Comparison of ENCODE assay signal across 17 cellular contexts in genomic region chr4:55079451-55080173, GRCh38. TPM values are rescaled to one million over a fixed set of nuclear protein-coding genes. Genes with fewer than 3 reads are reported as not detected.
A peak's percentile ranks its signal among the peaks of the same experiment; 100 is the strongest.
DNase-seq lines count a peak whose midpoint lies in the region; ATAC-seq, FAIRE-seq and TF ChIP-seq lines count a peak whose summit lies in the region.
"Had no signal": no experiment of that assay in that cellular context is flagged by ENCODE, and none has a peak within 500 bp of the region (broad histone marks: within the 10 kb centered on the region; RNA-seq: fewer than 3 reads in every experiment).

No MANE protein-coding gene starts in this region.

- intact Hi-C loops in left cardiac atrium (cut with DNase I): no loop called here
- intact Hi-C loops in left colon (cut with DNase I, micrococcal nuclease): no loop called here

- peak; percentile 55 for FAIRE-seq in astrocyte (lab: Jason Lieb, UNC)

- no peaks in the 10 kb centered on the region for H3K27me3 ChIP-seq in astrocyte (ENCODE audit: insufficient read depth, low read length)
- H3K27me3 ChIP-seq in trophoblast cell (ENCODE audit: insufficient read depth, low read length): no peaks in the 10 kb centered on the region
- peaks cover 7% of the 10 kb centered on the region for H3K27me3 ChIP-seq in foreskin keratinocyte

- H4K91ac ChIP-seq in trophoblast cell (ENCODE audit: low read depth, low read length): no peak overlapping the region

- peak overlapping the region; percentile 70 for H3K9ac ChIP-seq in astrocyte (ENCODE audit: low read length)
- peak overlapping the region; percentile 54 for H3K9ac ChIP-seq in trophoblast cell (ENCODE audit: low read length)

- H3K36me3 Mint-ChIP-seq in astrocyte (ENCODE audit: low read depth, unreplicated experiment): peaks cover 1% of the 10 kb centered on the region

- no peak overlapping the region for H3K23ac ChIP-seq in trophoblast cell (ENCODE audit: low read length)

- ATAC-seq in left cardiac atrium (peak; percentile 27 to 61), GM21737 (IDR thresholded peaks at IDR 0.05; ENCODE audit: unreplicated experiment) (no peak), left colon (no peak), foreskin keratinocyte (no peak)
- ATAC-seq: mucosa of descending colon had no signal

- H3K27ac Mint-ChIP-seq in astrocyte (ENCODE audit: unreplicated experiment): peak overlapping the region; percentile 78

- no peaks in the 10 kb centered on the region for H3K9me3 Mint-ChIP-seq in astrocyte (ENCODE audit: unreplicated experiment)

- no peak overlapping the region for H4K8ac ChIP-seq in trophoblast cell (ENCODE audit: low read depth, low read length)

- DNase-seq in GM03348 (ENCODE audit: low spot score): peak; percentile 50
- DNase-seq in astrocyte (ENCODE audit: low read depth): no peak
- peak; percentile 36 for DNase-seq in left cardiac atrium
- DNase-seq in trophoblast cell: no peak
- no peak for DNase-seq in NCI-H2029 treated with DMSO at 0.1 percent for 48 hours (lab: John Stamatoyannopoulos, UW)
- DNase-seq in left colon: no peak
- no peak for DNase-seq in foreskin keratinocyte
- DNase-seq: activated gamma-delta T cell; BE2C; central memory CD4-positive, alpha-beta T cell; mucosa of descending colon; NCI-H748 treated with DMSO at 0.1 percent for 48 hours; posterior cingulate gyrus; SHP77 treated with DMSO at 0.1 percent for 48 hours; stimulated activated CD4-positive, alpha-beta T cell treated with anti-CD3 and anti-CD28 coated beads, Interleukin-1b, Interleukin-23, amount 100 ng/mL, for 48 hours had no signal

- peak overlapping the region; percentile 27 for H3K4me3 ChIP-seq in astrocyte (ENCODE audit: insufficient read depth, low read depth, low read length)
- H3K4me3 ChIP-seq in trophoblast cell (ENCODE audit: low read depth, low read length): no peak overlapping the region
- H3K4me3 ChIP-seq: mucosa of descending colon had no signal

- TF ChIP-seq CTCF in astrocyte (IDR thresholded peaks at IDR 0.05; ENCODE audit: insufficient read depth, low read depth, low read length): no peak
- no peak for TF ChIP-seq CTCF in foreskin keratinocyte (conservative IDR thresholded peaks at IDR 0.05)

- H3K79me1 ChIP-seq in trophoblast cell (ENCODE audit: low read length): peaks cover 5% of the 10 kb centered on the region

- H2BK12ac ChIP-seq in trophoblast cell (ENCODE audit: low read length): peak overlapping the region; percentile 45

- H3K4me1 Mint-ChIP-seq in astrocyte (ENCODE audit: low read depth, unreplicated experiment): peaks cover 45% of the 10 kb centered on the region

- H2AK5ac ChIP-seq in trophoblast cell (ENCODE audit: low read length): no peak overlapping the region

- no peak overlapping the region for H3K4ac ChIP-seq in trophoblast cell (ENCODE audit: low read depth, low read length)

- H3K4me3 Mint-ChIP-seq in astrocyte (ENCODE audit: unreplicated experiment): no peak overlapping the region

- no peaks in the 10 kb centered on the region for H3K9me3 ChIP-seq in astrocyte (ENCODE audit: insufficient read depth, low read depth, low read length)
- H3K9me3 ChIP-seq in trophoblast cell (ENCODE audit: insufficient read depth, low read depth, low read length): peaks cover 3% of the 10 kb centered on the region
- H3K9me3 ChIP-seq: BE2C, mucosa of descending colon had no signal

- WGBS in trophoblast cell (ENCODE audit: extremely low coverage, insufficient coverage, insufficient read length): no CpG with 5 or more reads among the region's 14 CpGs

- H3K4me1 ChIP-seq in astrocyte (ENCODE audit: insufficient read depth, low read length) (peaks cover 31% of the 10 kb centered on the region), trophoblast cell (ENCODE audit: control insufficient read depth in 1 of 2, insufficient read depth in 2 of 2, low read length in 2 of 2) (peaks cover 6 to 12% of the 10 kb centered on the region in 2 experiments), foreskin keratinocyte (no peaks in the 10 kb centered on the region)
- H3K4me1 ChIP-seq: BE2C had no signal

- H3K79me2 ChIP-seq in astrocyte (ENCODE audit: insufficient read depth, low read length) (no peaks in the 10 kb centered on the region), trophoblast cell (ENCODE audit: control insufficient read depth, insufficient read depth, low read length, poor library complexity) (no peaks in the 10 kb centered on the region)

- H4K12ac ChIP-seq in trophoblast cell (ENCODE audit: low read depth, low read length): no peak overlapping the region

- no peaks in the 10 kb centered on the region for H4K20me1 ChIP-seq in astrocyte (ENCODE audit: insufficient read depth, low read length)

- H3K27me3 Mint-ChIP-seq in astrocyte (ENCODE audit: low read depth, unreplicated experiment): no peaks in the 10 kb centered on the region

- peak overlapping the region; percentile 87 for H3K27ac ChIP-seq in astrocyte (ENCODE audit: low read depth, low read length)
- H3K27ac ChIP-seq in trophoblast cell (ENCODE audit: low read depth, low read length): no peak overlapping the region
- no peak overlapping the region for H3K27ac ChIP-seq in foreskin keratinocyte

- H2AFZ ChIP-seq in astrocyte (ENCODE audit: low read depth, low read length) (peak overlapping the region; percentile 62), trophoblast cell (ENCODE audit: insufficient read depth, low read length, poor library complexity) (no peak overlapping the region)

- H3K18ac ChIP-seq in trophoblast cell (ENCODE audit: low read length): no peak overlapping the region

- H2BK5ac ChIP-seq in trophoblast cell (ENCODE audit: low read depth, low read length, poor library complexity): no peak overlapping the region

- no peak overlapping the region for H2BK120ac ChIP-seq in trophoblast cell (ENCODE audit: insufficient read depth, low read length, poor library complexity)

- H3K4me2 ChIP-seq in astrocyte (ENCODE audit: low read length): peak overlapping the region; percentile 78
- no peak overlapping the region for H3K4me2 ChIP-seq in trophoblast cell (ENCODE audit: low read length)

- H3K36me3 ChIP-seq in astrocyte (ENCODE audit: insufficient read depth, low read length) (no peaks in the 10 kb centered on the region), trophoblast cell (ENCODE audit: control insufficient read depth in 1 of 2, insufficient read depth in 2 of 2, low read length in 2 of 2) (no peaks in the 10 kb centered on the region)
- H3K36me3 ChIP-seq: BE2C had no signal

- H3K14ac ChIP-seq in trophoblast cell (ENCODE audit: low read length): no peak overlapping the region

RNA-seq across cellular contexts. Expression of gene KDR, which starts 45.8 kb away (rescaled TPM):
- total RNA-seq in astrocyte (2.5 TPM in 2 replicates), left cardiac atrium (10 to 100 TPM; 22.3 to 38.7 TPM), left colon (1 to 10 TPM; 4.8 to 5.2 TPM), foreskin keratinocyte (not detected in 2 replicates)
- 0.87 and 0.92 TPM in 2 replicates for polyA plus RNA-seq in trophoblast cell (2013)
- not detected in 2 replicates for polyA plus RNA-seq in foreskin keratinocyte
- total RNA-seq: activated CD8-positive, alpha-beta memory T cell treated with anti-CD3 and anti-CD28 coated beads for 36 hours had no signal

Comparison
In these comparisons a context has a peak if more than half of its experiments do, and no peak if none do; other contexts are left out.
1. DNase-seq: peak in GM03348 (single experiment) and left cardiac atrium (single experiment); none in astrocyte (single experiment), trophoblast cell (0 of 2), NCI-H2029 treated with DMSO at 0.1 percent for 48 hours (single experiment), left colon (0 of 2) and foreskin keratinocyte (0 of 2).
2. ATAC-seq: peak in left cardiac atrium (2 of 2); none in GM21737 (single experiment), left colon (single experiment) and foreskin keratinocyte (single experiment).